In genomic region chr12:51950682-51951198, GRCh38 we compare ENCODE assay signal across 7 cellular contexts. TPM values are rescaled to one million over a fixed set of nuclear protein-coding genes. Genes with fewer than 3 reads are reported as not detected.
DNase-seq lines count a peak whose midpoint lies in the region; ATAC-seq, FAIRE-seq and TF ChIP-seq lines count a peak whose summit lies in the region.

No MANE protein-coding gene starts in this region.

- peak overlapping the region; percentile 86 for H3K4me3 Mint-ChIP-seq in activated naive CD8-positive, alpha-beta T cell treated with anti-CD3 and anti-CD28 coated beads for 36 hours

- ATAC-seq in HG02852 (IDR thresholded peaks at IDR 0.05; ENCODE audit: unreplicated experiment) (no peak), HG03571 (IDR thresholded peaks at IDR 0.05; ENCODE audit: unreplicated experiment) (no peak), GM19351 (IDR thresholded peaks at IDR 0.05; ENCODE audit: unreplicated experiment) (no peak)

- TF ChIP-seq CTCF in HL-60 (IDR thresholded peaks at IDR 0.05; ENCODE audit: insufficient read depth, low read length) (no peak), kidney (IDR thresholded peaks at IDR 0.05; ENCODE audit: borderline replicate concordance, extremely low read depth, insufficient read depth) (no peak)

- H3K4me1 ChIP-seq in kidney (ENCODE audit: control insufficient read depth in 1 of 2, insufficient read depth in 1 of 2, low read depth in 1 of 2, low read length in 2 of 2): peaks cover 8 to 22% of the 10 kb centered on the region in 2 donors

- peaks cover 10% of the 10 kb centered on the region for H3K27me3 Mint-ChIP-seq in activated naive CD8-positive, alpha-beta T cell treated with anti-CD3 and anti-CD28 coated beads for 36 hours

- H3K27ac ChIP-seq in HL-60 (replicated peaks): peak overlapping the region; percentile 5; the same call in 1 of the 2 replicates
- peak overlapping the region in 1 of 2 donors; percentile 80 for H3K27ac ChIP-seq in kidney (ENCODE audit: low read depth in 2 of 2, low read length in 2 of 2)
- H3K27ac ChIP-seq in substantia nigra (ENCODE audit: low read depth, low read length, poor library complexity, severe bottlenecking): peak overlapping the region; percentile 81

- peak overlapping the region; percentile 54 to 78 for H3K9ac ChIP-seq in kidney (ENCODE audit: low read length in 2 of 2)

- no peaks in the 10 kb centered on the region for H3K36me3 ChIP-seq in kidney (ENCODE audit: control insufficient read depth in 1 of 2, insufficient read depth in 2 of 2, low read length in 2 of 2)

- peak overlapping the region; percentile 73 for H3K27ac Mint-ChIP-seq in activated naive CD8-positive, alpha-beta T cell treated with anti-CD3 and anti-CD28 coated beads for 36 hours

- peak overlapping the region; percentile 63 for H3K4me3 ChIP-seq in HL-60 (replicated peaks; ENCODE audit: insufficient read depth, low read length)
- H3K4me3 ChIP-seq in kidney (ENCODE audit: low read length in 2 of 2): peak overlapping the region; percentile 56 to 64

- DNase-seq in HL-60 (ENCODE audit: low read depth in 1 of 2, low spot score in 1 of 2) (no peak), kidney (no peak), substantia nigra (lab: John Stamatoyannopoulos, UW) (no peak)
- DNase-seq in activated naive CD8-positive, alpha-beta T cell treated with anti-CD3 and anti-CD28 coated beads for 36 hours: no peak

- H3K9me3 ChIP-seq in kidney (ENCODE audit: control insufficient read depth in 1 of 2, low read length in 2 of 2): no peaks in the 10 kb centered on the region

- intact Hi-C loops in kidney (cut with DNase I): no loop called here

- peaks cover 3% of the 10 kb centered on the region for H3K27me3 ChIP-seq in HL-60 (ENCODE audit: insufficient read depth, poor library complexity, severe bottlenecking)

- H3K9me3 Mint-ChIP-seq in activated naive CD8-positive, alpha-beta T cell treated with anti-CD3 and anti-CD28 coated beads for 36 hours: no peaks in the 10 kb centered on the region

- no peaks in the 10 kb centered on the region for H3K36me3 Mint-ChIP-seq in activated naive CD8-positive, alpha-beta T cell treated with anti-CD3 and anti-CD28 coated beads for 36 hours

- peak; percentile 82 for FAIRE-seq in kidney (lab: Jason Lieb, UNC)

- H3K4me1 Mint-ChIP-seq in activated naive CD8-positive, alpha-beta T cell treated with anti-CD3 and anti-CD28 coated beads for 36 hours: peaks cover 36% of the 10 kb centered on the region

RNA-seq across cellular contexts. Expression of gene ACVR1B, which starts 0.8 kb away (rescaled TPM):
- 10 to 100 TPM in 1 of 2 experiments, 1 to 10 TPM in 1; 9.9 to 10.2 TPM for total RNA-seq in activated naive CD8-positive, alpha-beta T cell treated with anti-CD3 and anti-CD28 coated beads for 36 hours
- 95.5 TPM for total RNA-seq in kidney
- 30.6 TPM for polyA plus RNA-seq in kidney (ENCODE audit: insufficient read depth, low read depth, low replicate concordance)

RNA-seq across cellular contexts. Expression of gene ACVRL1, which starts 43.4 kb away (rescaled TPM):
- total RNA-seq in activated naive CD8-positive, alpha-beta T cell treated with anti-CD3 and anti-CD28 coated beads for 36 hours: not detected
- total RNA-seq in kidney: 88.4 TPM
- polyA plus RNA-seq in kidney (ENCODE audit: insufficient read depth, low read depth, low replicate concordance): 29.1 TPM

RNA-seq across cellular contexts. Expression of gene TAMALIN, which starts 56.0 kb away (rescaled TPM):
- 10 to 100 TPM in 1 of 2 experiments, 1 to 10 TPM in 1; 9.1 to 11.3 TPM for total RNA-seq in activated naive CD8-positive, alpha-beta T cell treated with anti-CD3 and anti-CD28 coated beads for 36 hours
- total RNA-seq in kidney: 52.3 TPM
- polyA plus RNA-seq in kidney (ENCODE audit: insufficient read depth, low read depth, low replicate concordance): 22.3 TPM

Comparison
In these comparisons a context has a peak if more than half of its experiments do, and no peak if none do; other contexts are left out.
1. RNA of gene ACVRL1, which starts 43.4 kb away (total RNA-seq): 88.4 TPM in kidney (single experiment); not detected in activated naive CD8-positive, alpha-beta T cell treated with anti-CD3 and anti-CD28 coated beads for 36 hours; every median in the first group is over 10 times any median in the second.